In the genomic region with DNA sequence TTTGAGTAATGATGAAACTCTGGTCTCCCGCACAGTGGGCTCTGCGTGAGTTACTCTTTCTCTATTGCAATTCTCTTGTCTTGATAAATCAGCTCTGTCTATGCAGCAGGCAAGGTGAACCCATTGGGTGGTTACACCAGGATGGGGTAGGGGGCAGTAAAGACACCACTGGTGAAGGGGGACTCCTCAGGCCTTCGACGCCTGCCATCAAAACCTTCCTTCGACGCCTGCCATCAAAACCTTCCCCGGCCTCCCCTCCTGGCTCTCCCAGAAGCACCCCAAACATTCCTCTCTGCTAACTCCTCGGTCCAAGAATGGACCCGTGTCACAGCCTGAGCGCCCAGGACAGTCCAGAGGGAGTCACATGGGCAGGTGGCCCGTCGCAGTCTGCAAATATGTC, we compare ENCODE assay signal across 1 cellular context.
TF ChIP-seq lines count a peak whose summit lies in the region.

No MANE protein-coding gene starts in this region.

TF ChIP-seq in SK-N-SH treated with all-trans-retinoic acid at 6 μM for 48 hours, 23 proteins besides CTCF, POLR2A, EP300 and RAD21 (continued from another document):
- TF ChIP-seq BACH2 (CRISPR knock-in tag; IDR thresholded peaks at IDR 0.05; ENCODE audit: borderline replicate concordance) (no peak), ZFP30 (CRISPR knock-in tag; IDR thresholded peaks at IDR 0.05) (no peak), ZNF70 (CRISPR knock-in tag; IDR thresholded peaks at IDR 0.05) (no peak)
- TF ChIP-seq, protein P1, sequence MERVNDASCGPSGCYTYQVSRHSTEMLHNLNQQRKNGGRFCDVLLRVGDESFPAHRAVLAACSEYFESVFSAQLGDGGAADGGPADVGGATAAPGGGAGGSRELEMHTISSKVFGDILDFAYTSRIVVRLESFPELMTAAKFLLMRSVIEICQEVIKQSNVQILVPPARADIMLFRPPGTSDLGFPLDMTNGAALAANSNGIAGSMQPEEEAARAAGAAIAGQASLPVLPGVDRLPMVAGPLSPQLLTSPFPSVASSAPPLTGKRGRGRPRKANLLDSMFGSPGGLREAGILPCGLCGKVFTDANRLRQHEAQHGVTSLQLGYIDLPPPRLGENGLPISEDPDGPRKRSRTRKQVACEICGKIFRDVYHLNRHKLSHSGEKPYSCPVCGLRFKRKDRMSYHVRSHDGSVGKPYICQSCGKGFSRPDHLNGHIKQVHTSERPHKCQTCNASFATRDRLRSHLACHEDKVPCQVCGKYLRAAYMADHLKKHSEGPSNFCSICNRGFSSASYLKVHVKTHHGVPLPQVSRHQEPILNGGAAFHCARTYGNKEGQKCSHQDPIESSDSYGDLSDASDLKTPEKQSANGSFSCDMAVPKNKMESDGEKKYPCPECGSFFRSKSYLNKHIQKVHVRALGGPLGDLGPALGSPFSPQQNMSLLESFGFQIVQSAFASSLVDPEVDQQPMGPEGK (CRISPR knock-in tag; IDR thresholded peaks at IDR 0.05; ENCODE audit: borderline replicate concordance) = no peak
